In genomic region chr5:129696636-129697035, GRCh38 we compare ENCODE assay signal across 29 cellular contexts. TPM values are rescaled to one million over a fixed set of nuclear protein-coding genes. Genes with fewer than 3 reads are reported as not detected.
DNase-seq lines count a peak whose midpoint lies in the region; TF ChIP-seq lines count a peak whose summit lies in the region.
"Had no signal": no experiment of that assay in that cellular context is flagged by ENCODE, and none has a peak within 500 bp of the region (broad histone marks: within the 10 kb centered on the region; RNA-seq: fewer than 3 reads in every experiment).

No MANE protein-coding gene starts in this region.

- H2BK120ac ChIP-seq in mesendoderm (ENCODE audit: low read depth, low read length): no peak overlapping the region

- H3K4me3 Mint-ChIP-seq in endothelial cell (ENCODE audit: unreplicated experiment) (no peak overlapping the region), endodermal cell (no peak overlapping the region)
- H3K4me3 Mint-ChIP-seq in T-helper 2 cell treated with Interferon-gamma antibody and Interleukin-4, amounts not matched to agents 5 μg/mL and 100 μg/mL, for 36 hours: no peak overlapping the region
- H3K4me3 Mint-ChIP-seq: CD14-positive monocyte; CD4-positive, alpha-beta memory T cell; CD4-positive, CD25-positive, alpha-beta regulatory T cell; CD8-positive, alpha-beta memory T cell had no signal

- H3K4me2 ChIP-seq in mesendoderm (ENCODE audit: low read length): no peak overlapping the region
- H3K4me2 ChIP-seq: BLaER1 had no signal

- no peak overlapping the region for H2BK5ac ChIP-seq in mesendoderm (ENCODE audit: low read length)

- H3K27me3 Mint-ChIP-seq in endothelial cell (ENCODE audit: unreplicated experiment): no peaks in the 10 kb centered on the region
- no peaks in the 10 kb centered on the region for H3K27me3 Mint-ChIP-seq in T-helper 2 cell treated with Interferon-gamma antibody and Interleukin-4, amounts not matched to agents 5 μg/mL and 100 μg/mL, for 36 hours (ENCODE audit: low read depth)
- no peaks in the 10 kb centered on the region for H3K27me3 Mint-ChIP-seq in endodermal cell (ENCODE audit: insufficient read depth)
- H3K27me3 Mint-ChIP-seq: CD4-positive, alpha-beta memory T cell had no signal

- H3K9me3 Mint-ChIP-seq in endothelial cell (ENCODE audit: unreplicated experiment) (no peaks in the 10 kb centered on the region), endodermal cell (no peaks in the 10 kb centered on the region)
- no peaks in the 10 kb centered on the region for H3K9me3 Mint-ChIP-seq in T-helper 2 cell treated with Interferon-gamma antibody and Interleukin-4, amounts not matched to agents 5 μg/mL and 100 μg/mL, for 36 hours

- no peak overlapping the region for H3K4me3 ChIP-seq in H7 (ENCODE audit: insufficient read depth, low read depth, low read length)
- no peak overlapping the region for H3K4me3 ChIP-seq in mesendoderm (ENCODE audit: low read length)
- no peak overlapping the region for H3K4me3 ChIP-seq in endodermal cell (ENCODE audit: low read length)
- H3K4me3 ChIP-seq: BLaER1, GM12878 had no signal

- no peak overlapping the region for H2BK15ac ChIP-seq in mesendoderm (replicated peaks; ENCODE audit: low read depth)

- H2AK5ac ChIP-seq in mesendoderm (ENCODE audit: low read length): no peak overlapping the region

- H3K79me1 ChIP-seq in mesendoderm (ENCODE audit: low read length): no peaks in the 10 kb centered on the region

- H3K79me2 ChIP-seq in mesendoderm (ENCODE audit: control insufficient read depth, insufficient read depth, low read length): no peaks in the 10 kb centered on the region

- no peak overlapping the region for H3K4ac ChIP-seq in mesendoderm (ENCODE audit: low read depth, low read length)

- H3K27ac ChIP-seq in mesendoderm (ENCODE audit: low read depth, low read length) (no peak overlapping the region), endodermal cell (ENCODE audit: low read depth, low read length) (no peak overlapping the region)
- H3K27ac ChIP-seq: BLaER1 had no signal

- 0 out of 2 replicates have a peak, but pooled peaks cover 2% of the 10 kb centered on the region for H3K36me3 ChIP-seq in H7 (replicated peaks; ENCODE audit: control insufficient read depth, insufficient read depth, low read length)
- no peaks in the 10 kb centered on the region for H3K36me3 ChIP-seq in mesendoderm (ENCODE audit: control insufficient read depth, insufficient read depth, low read length)
- H3K36me3 ChIP-seq in endodermal cell (ENCODE audit: control insufficient read depth, insufficient read depth, low read length): no peaks in the 10 kb centered on the region
- H3K36me3 ChIP-seq: BLaER1 had no signal

- no peak overlapping the region for H3K18ac ChIP-seq in mesendoderm (ENCODE audit: low read length)

- peak; percentile 5 for DNase-seq in H7
- DNase-seq in endothelial cell (ENCODE audit: low spot score): no peak
- peak; percentile 10 for DNase-seq in mesendoderm
- DNase-seq in activated T-cell treated with anti-CD3 and anti-CD28 coated beads, Interleukin-2, amount 50 U/mL, for 48 hours: no peak
- no peak for DNase-seq in NCI-H226
- no peak for DNase-seq in T-helper 2 cell treated with Interferon-gamma antibody and Interleukin-4, amounts not matched to agents 5 μg/mL and 100 μg/mL, for 36 hours (ENCODE audit: low spot score)
- DNase-seq in endodermal cell: no peak
- DNase-seq: 8988T; ACHN; BE2C; C1 segment of cervical spinal cord; CD4-positive, alpha-beta memory T cell; CD4-positive, CD25-positive, alpha-beta regulatory T cell; CD8-positive, alpha-beta memory T cell; COR-L47; DMS 273 treated with DMSO at 0.1 percent for 48 hours; DMS153; DMS53; DMS79; DND-41; EL; GDM1 had no signal

- H3K9ac ChIP-seq in mesendoderm (ENCODE audit: low read length) (no peak overlapping the region), endodermal cell (ENCODE audit: extremely low read depth, low read length, poor library complexity, severe bottlenecking) (no peak overlapping the region)
- H3K9ac ChIP-seq: BLaER1 had no signal

- H3K4me1 ChIP-seq in mesendoderm (ENCODE audit: control insufficient read depth, low read depth, low read length) (no peaks in the 10 kb centered on the region), endodermal cell (ENCODE audit: control insufficient read depth, insufficient read depth, low read length) (no peaks in the 10 kb centered on the region)
- H3K4me1 ChIP-seq: BE2C, BLaER1 had no signal

- no peak for TF ChIP-seq CTCF in endothelial cell (IDR thresholded peaks at IDR 0.05; ENCODE audit: unreplicated experiment)
- TF ChIP-seq CTCF in endodermal cell (conservative IDR thresholded peaks at IDR 0.05): no peak

- H3K4me1 Mint-ChIP-seq in endothelial cell (ENCODE audit: unreplicated experiment) (no peaks in the 10 kb centered on the region), endodermal cell (peaks cover 14% of the 10 kb centered on the region)
- H3K4me1 Mint-ChIP-seq in T-helper 2 cell treated with Interferon-gamma antibody and Interleukin-4, amounts not matched to agents 5 μg/mL and 100 μg/mL, for 36 hours (ENCODE audit: low read depth): no peaks in the 10 kb centered on the region
- H3K4me1 Mint-ChIP-seq: CD14-positive monocyte; CD4-positive, alpha-beta memory T cell; CD4-positive, CD25-positive, alpha-beta regulatory T cell; CD8-positive, alpha-beta memory T cell had no signal

- H4K5ac ChIP-seq in mesendoderm (ENCODE audit: low read length): no peak overlapping the region

- H3K27me3 ChIP-seq in H7 (ENCODE audit: control insufficient read depth, insufficient read depth, low read length): no peaks in the 10 kb centered on the region
- no peaks in the 10 kb centered on the region for H3K27me3 ChIP-seq in mesendoderm (ENCODE audit: insufficient read depth, low read length, poor library complexity)
- H3K27me3 ChIP-seq in endodermal cell (ENCODE audit: control insufficient read depth, insufficient read depth, low read length, poor library complexity, severe bottlenecking): no peaks in the 10 kb centered on the region
- H3K27me3 ChIP-seq: BE2C, BLaER1 had no signal

- H4K8ac ChIP-seq in mesendoderm (ENCODE audit: low read depth, low read length): no peak overlapping the region

- H3K27ac Mint-ChIP-seq in endothelial cell (ENCODE audit: unreplicated experiment) (peak overlapping the region; percentile 49), endodermal cell (no peak overlapping the region)
- H3K27ac Mint-ChIP-seq in T-helper 2 cell treated with Interferon-gamma antibody and Interleukin-4, amounts not matched to agents 5 μg/mL and 100 μg/mL, for 36 hours: no peak overlapping the region
- H3K27ac Mint-ChIP-seq: CD14-positive monocyte; CD4-positive, alpha-beta memory T cell; CD4-positive, CD25-positive, alpha-beta regulatory T cell; CD8-positive, alpha-beta memory T cell had no signal

- no peak overlapping the region for H3K23ac ChIP-seq in mesendoderm (ENCODE audit: low read length)

- peaks cover 5% of the 10 kb centered on the region for H3K9me3 ChIP-seq in endodermal cell (ENCODE audit: control insufficient read depth, low read length)
- H3K9me3 ChIP-seq: BE2C, BLaER1 had no signal

- no peaks in the 10 kb centered on the region for H3K36me3 Mint-ChIP-seq in endothelial cell (ENCODE audit: low read depth, unreplicated experiment)
- no peaks in the 10 kb centered on the region for H3K36me3 Mint-ChIP-seq in T-helper 2 cell treated with Interferon-gamma antibody and Interleukin-4, amounts not matched to agents 5 μg/mL and 100 μg/mL, for 36 hours (ENCODE audit: low read depth)
- peaks cover 35% of the 10 kb centered on the region for H3K36me3 Mint-ChIP-seq in endodermal cell (ENCODE audit: low read depth)
- H3K36me3 Mint-ChIP-seq: CD14-positive monocyte; CD4-positive, alpha-beta memory T cell; CD4-positive, CD25-positive, alpha-beta regulatory T cell; CD8-positive, alpha-beta memory T cell had no signal

- H3K56ac ChIP-seq in mesendoderm (ENCODE audit: low read length): no peak overlapping the region

RNA-seq across cellular contexts. Expression of gene MINAR2, which starts 51.3 kb away (rescaled TPM):
- total RNA-seq in H7 (2014; rRNA removed; shearing (Covaris generic)): not detected in 2 replicates
- total RNA-seq in endothelial cell (ENCODE audit: unreplicated experiment): not detected
- polyA plus RNA-seq in mesendoderm (2013, experiment 1 of 2): 0.10 TPM
- 0.07 TPM for polyA plus RNA-seq in mesendoderm (2013, experiment 2 of 2)
- under 1 TPM in 1 of 2 donors, not detected in 1; 0.15 TPM for total RNA-seq in endodermal cell
- not detected for polyA plus RNA-seq in endodermal cell (2013, experiment 1 of 2)
- not detected for polyA plus RNA-seq in endodermal cell (2013, experiment 2 of 2)
- total RNA-seq: A673; CD4-positive, alpha-beta memory T cell; CD4-positive, CD25-positive, alpha-beta regulatory T cell; CD8-positive, alpha-beta memory T cell; Daoy; G401; GM12878 had no signal
- polyA plus RNA-seq: AG04450; CD14-positive monocyte; CD4-positive, alpha-beta memory T cell; CD4-positive, CD25-positive, alpha-beta regulatory T cell; CD8-positive, alpha-beta memory T cell had no signal

Comparison
In these comparisons a context has a peak if more than half of its experiments do, and no peak if none do; other contexts are left out.
1. DNase-seq: peak in H7 (single experiment) and mesendoderm (single experiment); none in endothelial cell (single experiment), activated T-cell treated with anti-CD3 and anti-CD28 coated beads, Interleukin-2, amount 50 U/mL, for 48 hours (0 of 2), NCI-H226 (single experiment), T-helper 2 cell treated with Interferon-gamma antibody and Interleukin-4, amounts not matched to agents 5 μg/mL and 100 μg/mL, for 36 hours (single experiment) and endodermal cell (single experiment).